Comparison of ENCODE assay signal across 1 cellular context in the genomic region with DNA sequence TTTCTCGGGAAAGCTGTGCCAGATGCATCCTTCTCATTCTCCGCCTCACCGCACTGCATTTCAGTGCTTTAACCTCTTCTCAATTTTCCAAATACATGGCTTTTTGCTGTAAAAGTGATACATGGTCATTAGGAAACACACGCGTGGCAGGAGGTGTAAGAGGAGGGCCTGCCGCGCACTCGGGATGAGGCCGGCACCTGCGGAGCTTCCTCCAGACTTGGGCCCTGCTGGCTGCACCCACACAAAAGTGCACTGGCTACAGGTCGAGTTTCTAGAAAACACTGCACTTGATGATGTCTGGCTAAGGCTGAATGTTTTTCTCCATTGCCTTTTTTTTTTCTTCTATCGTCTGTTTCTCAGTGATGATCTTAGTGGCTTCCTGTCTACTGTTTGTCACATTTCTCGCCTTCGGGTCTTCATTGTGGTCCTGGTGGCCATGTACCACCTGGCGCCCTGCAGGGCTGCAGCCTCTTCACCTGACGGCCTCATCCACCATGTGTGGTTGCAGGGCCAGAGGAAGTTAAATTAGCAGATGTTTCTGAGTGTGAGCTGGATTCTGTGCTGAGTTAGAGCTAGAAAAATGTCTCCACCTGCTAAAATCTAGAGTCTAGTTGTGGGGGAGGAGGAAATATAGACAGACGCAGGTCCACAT.
TF ChIP-seq lines count a peak whose summit lies in the region.

No MANE protein-coding gene starts in this region.

TF ChIP-seq in WTC11, 78 proteins besides CTCF, POLR2A, EP300 and RAD21 (continued from another document):
- TF ChIP-seq CREB1 (CRISPR knock-in tag; IDR thresholded peaks at IDR 0.05) (no peak), USF1 (CRISPR knock-in tag; IDR thresholded peaks at IDR 0.05) (no peak)
